16 cellular contexts compared by ENCODE assay signal in the genomic region with DNA sequence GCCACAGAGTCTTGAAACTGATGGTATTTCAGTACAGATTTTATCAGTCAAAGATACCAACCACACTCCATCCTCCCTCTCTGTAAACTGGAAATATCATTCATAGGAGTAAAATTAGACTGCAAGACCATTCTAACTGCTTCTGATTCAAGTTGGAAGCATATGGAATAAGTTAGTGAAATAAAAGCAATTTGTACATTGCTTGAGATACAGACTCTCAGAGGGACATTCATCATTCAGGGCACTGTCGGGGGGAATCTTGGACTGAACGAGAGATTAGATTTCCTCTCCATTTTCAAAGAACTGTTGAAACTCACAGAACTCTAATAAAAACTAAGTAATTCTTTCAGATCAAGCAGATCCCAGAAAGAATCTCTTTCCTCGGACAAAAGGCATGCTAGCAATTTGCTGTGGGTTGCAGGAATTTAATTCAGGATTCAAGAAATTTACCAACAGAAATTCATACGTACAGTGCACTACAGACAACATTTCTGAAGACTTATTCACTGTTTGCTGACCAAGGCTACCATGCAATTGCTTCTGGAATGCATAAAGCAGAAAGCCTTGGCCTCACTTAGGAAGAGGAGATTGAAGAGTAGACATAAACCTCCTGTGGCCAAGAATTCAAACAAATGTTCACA. TPM values are rescaled to one million over a fixed set of nuclear protein-coding genes. Genes with fewer than 3 reads are reported as not detected.
DNase-seq lines count a peak whose midpoint lies in the region; ATAC-seq and TF ChIP-seq lines count a peak whose summit lies in the region.
"Had no signal": no experiment of that assay in that cellular context is flagged by ENCODE, and none has a peak within 500 bp of the region (broad histone marks: within the 10 kb centered on the region; RNA-seq: fewer than 3 reads in every experiment).

No MANE protein-coding gene starts in this region.

- no peaks in the 10 kb centered on the region for H3K9me3 ChIP-seq in PC-3 (ENCODE audit: low read length)
- H3K9me3 ChIP-seq: mucosa of descending colon, Peyer's patch had no signal

- peak overlapping the region; percentile 8 for H3K4me2 ChIP-seq in PC-3 (ENCODE audit: low read length)

- POLR2A ChIA-PET in PC-3 (lab: Charles Lee; ENCODE audit: unreplicated experiment), result no interaction called here

- H3K4me1 Mint-ChIP-seq in nephron, result peaks cover 28% of the 10 kb centered on the region
- H3K4me1 Mint-ChIP-seq: T-helper 17 cell had no signal

- CTCF ChIA-PET in PC-3 (lab: Charles Lee), result no interaction called here

- H3K4me3 Mint-ChIP-seq in nephron, result no peak overlapping the region
- H3K4me3 Mint-ChIP-seq: CD8-positive, alpha-beta T cell; T-helper 17 cell had no signal

- H3K27me3 ChIP-seq in PC-3 (ENCODE audit: low read length), result no peaks in the 10 kb centered on the region
- H3K27me3 ChIP-seq: Peyer's patch had no signal

- H3K9me3 Mint-ChIP-seq in nephron, result peaks cover 3% of the 10 kb centered on the region
- H3K9me3 Mint-ChIP-seq: activated T-helper 2 cell treated with anti-CD3 and anti-CD28 coated beads, Interferon-gamma antibody, Interleukin-2, Interleukin-4, amounts not matched to agents 10 μg/mL and 5 μg/mL and 100 μg/mL, durations not matched to agents 14 hours and 24 hours and 36 hours; CD8-positive, alpha-beta T cell had no signal

- TF ChIP-seq CTCF in PC-3 (conservative IDR thresholded peaks at IDR 0.05; ENCODE audit: low read depth, low read length) (no peak), nephron (IDR thresholded peaks at IDR 0.05; ENCODE audit: unreplicated experiment in 3 of 3) (no peak)

- no peaks in the 10 kb centered on the region for H3K9me2 ChIP-seq in PC-3 (replicated peaks; ENCODE audit: low read length)

- DNase-seq in AG20443 (ENCODE audit: low spot score) (peak; percentile 85), PC-3 (peak; percentile 57), fibroblast of gingiva (ENCODE audit: low read depth) (peak; percentile 89)
- DNase-seq: CD8-positive, alpha-beta T cell; mucosa of descending colon; Peyer's patch; stimulated activated CD4-positive, alpha-beta T cell treated with anti-CD3 and anti-CD28 coated beads, Interleukin-4, amount 100 ng/mL, for 4 hours; stimulated activated naive CD4-positive, alpha-beta T cell; T-helper 17 cell had no signal

- peaks cover 8% of the 10 kb centered on the region for H3K4me1 ChIP-seq in PC-3 (ENCODE audit: insufficient read depth, low read length)
- H3K4me1 ChIP-seq: Peyer's patch had no signal

- no peak overlapping the region for H3K9ac ChIP-seq in PC-3 (ENCODE audit: low read length)

- peak; percentile 54 for ATAC-seq in PC-3
- no peak for ATAC-seq in GM19452 (IDR thresholded peaks at IDR 0.05; ENCODE audit: unreplicated experiment)
- ATAC-seq in HG03039 (IDR thresholded peaks at IDR 0.05; ENCODE audit: unreplicated experiment), result no peak
- ATAC-seq in HG03571 (IDR thresholded peaks at IDR 0.05; ENCODE audit: unreplicated experiment), result no peak
- no peak for ATAC-seq in HG03108 (IDR thresholded peaks at IDR 0.05; ENCODE audit: unreplicated experiment)
- ATAC-seq: CD8-positive, alpha-beta T cell; mucosa of descending colon; T-helper 17 cell had no signal

- H4K20me1 ChIP-seq in PC-3 (ENCODE audit: low read length), result no peaks in the 10 kb centered on the region

- no peaks in the 10 kb centered on the region for H3F3A ChIP-seq in PC-3 (ENCODE audit: low read length, unreplicated experiment)

- no peaks in the 10 kb centered on the region for H3K36me3 ChIP-seq in PC-3 (ENCODE audit: low read depth, low read length)
- H3K36me3 ChIP-seq: cardiac muscle cell, Peyer's patch had no signal

- intact Hi-C loops in PC-3 (cut with micrococcal nuclease), result no loop called here

- H3K27ac Mint-ChIP-seq in nephron, result peak overlapping the region; percentile 62 to 83 (median 68)
- H3K27ac Mint-ChIP-seq: activated T-helper 2 cell treated with anti-CD3 and anti-CD28 coated beads, Interferon-gamma antibody, Interleukin-2, Interleukin-4, amounts not matched to agents 10 μg/mL and 5 μg/mL and 100 μg/mL, durations not matched to agents 14 hours and 24 hours and 36 hours; CD8-positive, alpha-beta T cell; T-helper 17 cell had no signal

- no peak overlapping the region for H3K4me3 ChIP-seq in PC-3 (ENCODE audit: low read length)
- H3K4me3 ChIP-seq: cardiac muscle cell, mucosa of descending colon, Peyer's patch had no signal

- no TSS peak for BruUV-seq in PC-3 (replicated peaks; lab: Mats Ljungman, UMichigan)

- H2AFZ ChIP-seq in PC-3 (ENCODE audit: low read length), result no peak overlapping the region

- H3K27ac ChIP-seq in PC-3 (ENCODE audit: low read length), result no peak overlapping the region
- H3K27ac ChIP-seq: cardiac muscle cell, Peyer's patch had no signal

- H3K27me3 Mint-ChIP-seq in nephron (ENCODE audit: low read depth), result peaks cover 9% of the 10 kb centered on the region

- H3K36me3 Mint-ChIP-seq in nephron (ENCODE audit: low read depth), result peaks cover 10% of the 10 kb centered on the region
- H3K36me3 Mint-ChIP-seq: CD8-positive, alpha-beta T cell had no signal

- no peaks in the 10 kb centered on the region for H3K79me2 ChIP-seq in PC-3 (ENCODE audit: low read length)

RNA-seq across cellular contexts. Expression of gene PAMR1, which starts 34.1 kb away (rescaled TPM):
- 0.17 TPM in 1 of 2 replicates, not detected in the other for total RNA-seq in PC-3 (2014; rRNA removed)
- total RNA-seq: activated T-helper 2 cell treated with anti-CD3 and anti-CD28 coated beads, Interferon-gamma antibody, Interleukin-2, Interleukin-4, amounts not matched to agents 10 μg/mL and 5 μg/mL and 100 μg/mL, durations not matched to agents 14 hours and 24 hours and 36 hours; CD8-positive, alpha-beta T cell; T-helper 17 cell had no signal
